8 cellular contexts compared by ENCODE assay signal in the genomic region with DNA sequence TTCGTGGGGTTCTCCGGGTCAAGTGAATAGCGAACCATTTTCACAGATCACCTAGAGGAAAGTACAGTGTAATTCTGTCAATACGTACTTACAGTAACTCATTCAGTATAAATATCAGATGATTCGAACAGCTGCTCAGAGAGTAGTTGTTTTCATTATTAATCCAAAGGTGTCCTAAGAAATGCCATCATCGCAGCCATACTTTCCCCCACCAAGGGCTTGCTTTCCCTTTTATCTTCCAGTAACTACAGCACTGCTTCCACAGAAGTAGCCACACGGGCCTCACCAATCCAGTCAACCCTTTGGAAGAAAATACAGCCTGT. TPM values are rescaled to one million over a fixed set of nuclear protein-coding genes. Genes with fewer than 3 reads are reported as not detected.
DNase-seq lines count a peak whose midpoint lies in the region; ATAC-seq and TF ChIP-seq lines count a peak whose summit lies in the region.

No MANE protein-coding gene starts in this region.

- no peaks in the 10 kb centered on the region for H3K9me3 ChIP-seq in SK-N-MC (ENCODE audit: low read depth, low read length)
- no peaks in the 10 kb centered on the region for H3K9me3 ChIP-seq in sigmoid colon

- H3K4me3 ChIP-seq in GM12865 (ENCODE audit: low read depth, low read length) (peak overlapping the region; percentile 80), SK-N-MC (peak overlapping the region; percentile 83), fibroblast of the aortic adventitia (ENCODE audit: low read depth, low read length) (peak overlapping the region; percentile 96), sigmoid colon (peak overlapping the region; percentile 61 to 88 (median 73))

- TF ChIP-seq POLR2A in sigmoid colon (IDR thresholded peaks at IDR 0.05), result no peak

- WGBS in sigmoid colon, 2 donors, result 4 to 18% methylated on average over 7 of the region's 7 CpGs

- TF ChIP-seq CTCF in GM12865 (IDR thresholded peaks at IDR 0.05; ENCODE audit: insufficient read depth, low read depth, low read length, missing control alignments) (no peak), fibroblast of the aortic adventitia (IDR thresholded peaks at IDR 0.05; ENCODE audit: insufficient read depth, low read length) (no peak), sigmoid colon (IDR thresholded peaks at IDR 0.05) (no peak)

- peaks cover 0 to 28% (median 21%) of the 10 kb centered on the region in 4 donors for H3K4me1 ChIP-seq in sigmoid colon

- H3K36me3 ChIP-seq in SK-N-MC (ENCODE audit: insufficient read depth, low read length) (peaks cover 44% of the 10 kb centered on the region), sigmoid colon (peaks cover 19 to 35% (median 20%) of the 10 kb centered on the region in 4 donors)

- DNase-seq in GM12865 (ENCODE audit: low read depth) (no peak), SK-N-MC (ENCODE audit: low read depth, low spot score) (no peak), fibroblast of the aortic adventitia (ENCODE audit: low read depth) (no peak), sigmoid colon (no peak), SW480 (ENCODE audit: low spot score) (no peak)
- no peak for DNase-seq in stimulated activated naive CD4-positive, alpha-beta T cell treated with Interleukin-2 at 50 U/mL for 16 hours (lab: John Stamatoyannopoulos, UW)

- H3K9ac ChIP-seq in SK-N-MC (ENCODE audit: insufficient read length), result peak overlapping the region; percentile 99

- H3K27ac ChIP-seq in SK-N-MC (peak overlapping the region; percentile 95), sigmoid colon (peak overlapping the region; percentile 90 to 95 (median 92))

- TF ChIP-seq EP300 in sigmoid colon (IDR thresholded peaks at IDR 0.05), result no peak

- ATAC-seq in GM21619 (IDR thresholded peaks at IDR 0.05; ENCODE audit: unreplicated experiment) (no peak), HG02759 (IDR thresholded peaks at IDR 0.05; ENCODE audit: unreplicated experiment) (no peak)

- intact Hi-C loops in sigmoid colon (cut with DNase I), result loop anchor here (5.0 to 10.0 kb wide), 2 partner anchors 791 to 1383 kb away; partner anchors contain the start of genes MBD1 and ME2

- H3K27me3 ChIP-seq in sigmoid colon, result no peaks in the 10 kb centered on the region

RNA-seq across cellular contexts. Expression of gene RPL17, which starts 0.8 kb away (rescaled TPM):
- total RNA-seq in fibroblast of the aortic adventitia (ENCODE audit: low replicate concordance) (3,258 and 11,376 TPM in 2 replicates), sigmoid colon (1,000 to 10,000 TPM; 2,588 to 3,861 (median 3,027) TPM)
- 1,000 to 10,000 TPM; 2,394 to 4,238 (median 2,434) TPM for polyA plus RNA-seq in sigmoid colon

RNA-seq across cellular contexts. Expression of gene C18orf32, which starts 4.5 kb away (rescaled TPM):
- total RNA-seq in fibroblast of the aortic adventitia (ENCODE audit: low replicate concordance) (8.2 and 33.2 TPM in 2 replicates), sigmoid colon (10 to 100 TPM; 29.1 to 57.8 (median 45.8) TPM)
- polyA plus RNA-seq in sigmoid colon, result 10 to 100 TPM; 58.4 to 68.7 (median 64.9) TPM

RNA-seq across cellular contexts. Expression of gene DYM, which starts 31.1 kb away (rescaled TPM):
- total RNA-seq in fibroblast of the aortic adventitia (ENCODE audit: low replicate concordance), result 30.9 and 39.7 TPM in 2 replicates
- total RNA-seq in sigmoid colon, result 100 to 1,000 TPM in 1 of 4 donors, 10 to 100 TPM in 3; 53.9 to 123 (median 81.8) TPM
- 10 to 100 TPM; 13.8 to 16.6 (median 13.9) TPM for polyA plus RNA-seq in sigmoid colon
